17 cellular contexts compared by ENCODE assay signal in the genomic region with DNA sequence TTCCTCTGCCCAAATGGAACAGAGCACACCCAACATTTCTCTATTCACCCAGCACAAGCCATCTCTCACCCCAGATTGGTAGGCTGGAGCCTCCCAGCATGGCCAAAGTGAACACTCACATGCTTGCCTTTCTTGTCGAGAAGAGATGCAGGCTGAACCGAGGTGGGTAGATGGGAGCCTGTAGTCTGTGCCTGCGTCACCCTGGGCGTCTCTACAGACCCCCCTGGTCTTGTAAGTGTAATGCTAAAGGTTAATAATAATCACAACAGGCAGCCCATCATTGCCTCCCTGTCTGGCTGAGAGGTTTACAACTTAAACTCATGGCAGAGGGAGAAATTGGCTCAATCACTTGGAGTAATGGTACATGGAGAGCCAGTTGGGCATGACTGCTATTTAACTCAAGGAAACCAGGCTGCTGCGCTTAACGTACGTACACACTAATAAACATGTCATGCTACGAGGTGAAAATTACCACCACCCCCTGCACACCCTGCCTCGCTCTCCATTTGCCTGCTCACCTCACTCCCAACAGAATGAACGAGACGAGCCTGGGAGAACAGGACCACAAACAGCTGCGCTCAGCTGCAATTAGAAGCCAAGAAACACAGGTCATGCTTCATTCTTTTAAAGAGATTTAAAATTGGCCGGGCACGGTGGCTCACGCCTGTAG. TPM values are rescaled to one million over a fixed set of nuclear protein-coding genes. Genes with fewer than 3 reads are reported as not detected.
DNase-seq lines count a peak whose midpoint lies in the region; ATAC-seq and TF ChIP-seq lines count a peak whose summit lies in the region.
"Had no signal": no experiment of that assay in that cellular context is flagged by ENCODE, and none has a peak within 500 bp of the region (broad histone marks: within the 10 kb centered on the region; RNA-seq: fewer than 3 reads in every experiment).

No MANE protein-coding gene starts in this region.

- in situ Hi-C loops in transverse colon (cut with MboI; ENCODE audit: low pct_ligation_motif_present in 1 of 4, low pct_unique_long_range_greater_than_20kb in 1 of 4, low sequenced_read_pairs in 3 of 4), result no loop called here

- H3K9ac ChIP-seq in iPS-15b (ENCODE audit: low read depth, low read length) (peak overlapping the region; percentile 12), muscle layer of colon (ENCODE audit: low read length) (no peak overlapping the region)

- H3K4me1 ChIP-seq in iPS-15b (ENCODE audit: control insufficient read depth, insufficient read depth, low read length) (peaks cover 10% of the 10 kb centered on the region), muscle layer of colon (ENCODE audit: insufficient read depth, low read length) (peaks cover 28% of the 10 kb centered on the region), transverse colon (peaks cover 0 to 12% (median 3%) of the 10 kb centered on the region in 4 donors)
- H3K4me1 ChIP-seq: A549, BE2C, HAP-1 had no signal

- peak; percentile 98 for TF ChIP-seq EP300 in transverse colon (IDR thresholded peaks at IDR 0.05; ENCODE audit: low read depth)

- peaks cover 15% of the 10 kb centered on the region for H3K27me3 ChIP-seq in iPS-15b (ENCODE audit: control insufficient read depth, insufficient read depth, low read length)
- no peaks in the 10 kb centered on the region for H3K27me3 ChIP-seq in muscle layer of colon (ENCODE audit: control insufficient read depth in 1 of 2, insufficient read depth in 2 of 2, low read length in 2 of 2)
- no peaks in the 10 kb centered on the region for H3K27me3 ChIP-seq in transverse colon

- H3K27ac ChIP-seq in muscle layer of colon (ENCODE audit: low read depth, low read length) (peak overlapping the region; percentile 12), transverse colon (peak overlapping the region in 3 of 4 donors; percentile 25 to 70 (median 53))
- H3K27ac ChIP-seq: A549, C4-2B, HL-60 had no signal

- TF ChIP-seq POLR2A in transverse colon (IDR thresholded peaks at IDR 0.05), result no peak

- 73 to 76% methylated on average over 3 to 15 of the region's 15 CpGs for WGBS in transverse colon (ENCODE audit: low coverage in 1 of 2), 2 donors

- peak; percentile 41 for DNase-seq in posterior vena cava (ENCODE audit: low spot score)
- no peak for DNase-seq in transverse colon
- no peak for DNase-seq in NCI-H1417 treated with DMSO at 0.1 percent for 48 hours (lab: John Stamatoyannopoulos, UW)
- no peak for DNase-seq in medulla oblongata (ENCODE audit: extremely low spot score)
- DNase-seq: BE2C; CD4-positive, alpha-beta memory T cell; DMS153; DMS79 treated with DMSO at 0.1 percent for 48 hours; EL had no signal

- H3K4me3 ChIP-seq in iPS-15b (ENCODE audit: low read depth, low read length) (no peak overlapping the region), muscle layer of colon (ENCODE audit: low read depth in 1 of 2, low read length in 2 of 2) (no peak overlapping the region), transverse colon (no peak overlapping the region)
- H3K4me3 ChIP-seq: A549, HAP-1 had no signal

- intact Hi-C loops in posterior vena cava (cut with DNase I) (no loop called here), transverse colon (cut with DNase I; ENCODE audit: low total_unique reads) (loop anchor here (2.0 kb wide), 1 partner anchor 110 kb away; no protein-coding TSS in a partner anchor)

- ATAC-seq in GM18511 (IDR thresholded peaks at IDR 0.05; ENCODE audit: unreplicated experiment) (no peak), HG03432 (IDR thresholded peaks at IDR 0.05; ENCODE audit: unreplicated experiment) (no peak)
- ATAC-seq: A549 had no signal

- H3K36me3 ChIP-seq in iPS-15b (ENCODE audit: control insufficient read depth, insufficient read depth, low read length) (no peaks in the 10 kb centered on the region), muscle layer of colon (ENCODE audit: insufficient read depth, low read length) (no peaks in the 10 kb centered on the region), transverse colon (no peaks in the 10 kb centered on the region)
- H3K36me3 ChIP-seq: BE2C, HAP-1 had no signal

- no peak for TF ChIP-seq CTCF in transverse colon (IDR thresholded peaks at IDR 0.05)

- H3K9me3 ChIP-seq in iPS-15b (ENCODE audit: control insufficient read depth, insufficient read depth, low read length) (no peaks in the 10 kb centered on the region), muscle layer of colon (ENCODE audit: low read length) (no peaks in the 10 kb centered on the region), transverse colon (no peaks in the 10 kb centered on the region)
- H3K9me3 ChIP-seq: A549, BE2C, HAP-1 had no signal

RNA-seq across cellular contexts. Expression of a gene that starts 9.1 kb away (rescaled TPM):
- total RNA-seq in posterior vena cava, result 100 to 1,000 TPM; 188 to 208 TPM
- 100 to 1,000 TPM; 108 to 271 (median 155) TPM for total RNA-seq in transverse colon
